Comparison of ENCODE assay signal across 29 cellular contexts in genomic region chr16:19126300-19126699, GRCh38. TPM values are rescaled to one million over a fixed set of nuclear protein-coding genes. Genes with fewer than 3 reads are reported as not detected.
"Had no signal": no experiment of that assay in that cellular context is flagged by ENCODE, and none has a peak within 500 bp of the region (broad histone marks: within the 10 kb centered on the region; RNA-seq: fewer than 3 reads in every experiment).

No MANE protein-coding gene starts in this region.

- H3K27me3 ChIP-seq: brain microvascular endothelial cell, esophagus muscularis mucosa, foreskin keratinocyte, gastrocnemius medialis, heart left ventricle had no signal

- ATAC-seq: effector memory CD8-positive, alpha-beta T cell; foreskin keratinocyte; gastrocnemius medialis; heart left ventricle; T-helper 17 cell had no signal

- FAIRE-seq: astrocyte, bronchial epithelial cell had no signal

- DNase-seq: activated CD4-positive, alpha-beta memory T cell treated with anti-CD3 and anti-CD28 coated beads, Interleukin-2, amount 10 ng/mL, durations not matched to agents 7 days and 5 days; activated CD4-positive, alpha-beta T cell treated with anti-CD3 and anti-CD28 coated beads for 1 hour; activated CD4-positive, alpha-beta T cell treated with anti-CD3 and anti-CD28 coated beads for 4 hours; activated CD4-positive, alpha-beta T cell treated with anti-CD3 and anti-CD28 coated beads, Interleukin-2, amount 10 ng/mL, durations not matched to agents 7 days and 5 days; activated CD4-positive, alpha-beta T cell treated with anti-CD3 and anti-CD28 coated beads, Interleukin-2, amount 50 U/mL, for 4 hours; activated CD8-positive, alpha-beta memory T cell treated with anti-CD3 and anti-CD28 coated beads, Interleukin-2, amount 50 U/mL, for 48 hours; activated gamma-delta T cell treated with Interleukin-2 at 50 U/mL for 16 hours; activated naive CD4-positive, alpha-beta T cell treated with anti-CD3 and anti-CD28 coated beads, Interleukin-2, amount 50 U/mL, for 16 hours; activated naive CD4-positive, alpha-beta T cell treated with Interleukin-2 at 50 U/mL for 16 hours; activated T-cell treated with anti-CD3 and anti-CD28 coated beads for 4 hours; activated T-cell treated with anti-CD3 and anti-CD28 coated beads, Interleukin-2, amount 50 U/mL, for 24 hours; activated T-cell treated with anti-CD3 and anti-CD28 coated beads, Interleukin-2, amount 50 U/mL, for 72 hours; amniotic stem cell; anterior cingulate cortex; brain microvascular endothelial cell; dermis blood vessel endothelial cell; effector CD4-positive, alpha-beta T cell; effector memory CD8-positive, alpha-beta T cell; erythroblast; foreskin keratinocyte; gastrocnemius medialis; glutamatergic neuron; T-helper 17 cell; T1000 had no signal

- H3K27ac ChIP-seq: brain microvascular endothelial cell, coronary artery, esophagus muscularis mucosa, foreskin keratinocyte, gastrocnemius medialis had no signal

- H3K4me3 ChIP-seq: coronary artery, esophagus muscularis mucosa, gastrocnemius medialis, heart left ventricle had no signal

- H3K9me3 ChIP-seq: esophagus muscularis mucosa, gastrocnemius medialis had no signal

- H3K36me3 ChIP-seq: brain microvascular endothelial cell, gastrocnemius medialis had no signal

RNA-seq across cellular contexts. Expression of gene SYT17, which starts 41.7 kb away (rescaled TPM):
- total RNA-seq: activated CD4-positive, alpha-beta memory T cell treated with anti-CD3 and anti-CD28 coated beads, Interleukin-2, amount 10 ng/mL, durations not matched to agents 7 days and 5 days; activated CD4-positive, alpha-beta T cell treated with anti-CD3 and anti-CD28 coated beads, Interleukin-2, amount 10 ng/mL, durations not matched to agents 7 days and 5 days had no signal
